ENCODE assay signal across 14 cellular contexts in the genomic region with DNA sequence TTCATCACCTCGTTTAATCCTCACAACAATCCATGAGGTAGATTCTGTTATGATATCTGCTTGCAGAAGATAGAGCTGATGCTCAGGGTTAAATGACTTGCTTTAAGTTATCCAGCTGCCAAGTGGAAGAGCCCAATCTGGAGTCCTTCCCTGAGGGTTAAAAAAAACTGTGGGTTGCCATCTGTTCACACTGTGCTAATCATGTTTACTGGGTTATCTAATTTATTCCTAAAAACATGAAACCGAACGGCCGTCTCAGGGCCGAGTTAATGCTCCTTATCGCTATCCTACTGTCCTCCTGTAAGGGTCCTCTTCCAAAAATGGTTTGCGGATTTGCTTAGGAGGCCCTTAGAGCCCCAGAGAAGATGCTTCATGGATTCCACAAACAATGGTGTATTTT.
"Had no signal": no experiment of that assay in that cellular context is flagged by ENCODE, and none has a peak within 500 bp of the region (broad histone marks: within the 10 kb centered on the region; RNA-seq: fewer than 3 reads in every experiment).

No MANE protein-coding gene starts in this region.

- H3K27ac Mint-ChIP-seq: activated CD4-positive, alpha-beta T cell treated with anti-CD3 and anti-CD28 coated beads for 36 hours; activated CD8-positive, alpha-beta T cell treated with anti-CD3 and anti-CD28 coated beads for 36 hours; activated T-helper 1 cell treated with anti-CD3 and anti-CD28 coated beads, Interleukin-12 subunit alpha, Interleukin-12 subunit beta, Interleukin-2, Interleukin-4 antibody, amounts not matched to agents 30 ng/mL and 10 ng/mL and 1 ng/mL, durations not matched to agents 14 hours and 24 hours and 36 hours had no signal

- H3K27me3 Mint-ChIP-seq: activated CD4-positive, alpha-beta T cell treated with anti-CD3 and anti-CD28 coated beads for 36 hours had no signal

- H3K9me3 ChIP-seq: colonic mucosa had no signal

- ATAC-seq: activated CD4-positive, alpha-beta T cell treated with anti-CD3 and anti-CD28 coated beads for 36 hours; activated CD8-positive, alpha-beta T cell treated with anti-CD3 and anti-CD28 coated beads for 36 hours; heart right ventricle; left lung had no signal

- H3K4me3 ChIP-seq: cardiac muscle cell, colonic mucosa, heart right ventricle, left lung, skin epidermis, stomach had no signal

- H3K27me3 ChIP-seq: cardiac muscle cell, colonic mucosa, heart right ventricle, left lung, stomach had no signal

- H3K4me1 ChIP-seq: colonic mucosa, left lung, stomach had no signal

- DNase-seq: activated CD4-positive, alpha-beta T cell treated with anti-CD3 and anti-CD28 coated beads for 36 hours; activated CD8-positive, alpha-beta memory T cell treated with anti-CD3 and anti-CD28 coated beads, Interleukin-2, amount 50 U/mL, for 48 hours; activated CD8-positive, alpha-beta T cell treated with anti-CD3 and anti-CD28 coated beads for 36 hours; activated naive CD4-positive, alpha-beta T cell; colonic mucosa; effector CD4-positive, alpha-beta T cell; heart right ventricle; islet precursor cell; left lung; stomach; T-helper 9 cell had no signal

- H3K4me3 Mint-ChIP-seq: activated CD4-positive, alpha-beta T cell treated with anti-CD3 and anti-CD28 coated beads for 36 hours; activated CD8-positive, alpha-beta T cell treated with anti-CD3 and anti-CD28 coated beads for 36 hours; activated T-helper 1 cell treated with anti-CD3 and anti-CD28 coated beads, Interleukin-12 subunit alpha, Interleukin-12 subunit beta, Interleukin-2, Interleukin-4 antibody, amounts not matched to agents 30 ng/mL and 10 ng/mL and 1 ng/mL, durations not matched to agents 14 hours and 24 hours and 36 hours had no signal

- H3K27ac ChIP-seq: cardiac muscle cell, colonic mucosa, heart right ventricle, left lung, skin epidermis, stomach had no signal

- H3K36me3 ChIP-seq: cardiac muscle cell, colonic mucosa, heart right ventricle, left lung, stomach had no signal
